Comparison of ENCODE assay signal across 2 cellular contexts in the genomic region with DNA sequence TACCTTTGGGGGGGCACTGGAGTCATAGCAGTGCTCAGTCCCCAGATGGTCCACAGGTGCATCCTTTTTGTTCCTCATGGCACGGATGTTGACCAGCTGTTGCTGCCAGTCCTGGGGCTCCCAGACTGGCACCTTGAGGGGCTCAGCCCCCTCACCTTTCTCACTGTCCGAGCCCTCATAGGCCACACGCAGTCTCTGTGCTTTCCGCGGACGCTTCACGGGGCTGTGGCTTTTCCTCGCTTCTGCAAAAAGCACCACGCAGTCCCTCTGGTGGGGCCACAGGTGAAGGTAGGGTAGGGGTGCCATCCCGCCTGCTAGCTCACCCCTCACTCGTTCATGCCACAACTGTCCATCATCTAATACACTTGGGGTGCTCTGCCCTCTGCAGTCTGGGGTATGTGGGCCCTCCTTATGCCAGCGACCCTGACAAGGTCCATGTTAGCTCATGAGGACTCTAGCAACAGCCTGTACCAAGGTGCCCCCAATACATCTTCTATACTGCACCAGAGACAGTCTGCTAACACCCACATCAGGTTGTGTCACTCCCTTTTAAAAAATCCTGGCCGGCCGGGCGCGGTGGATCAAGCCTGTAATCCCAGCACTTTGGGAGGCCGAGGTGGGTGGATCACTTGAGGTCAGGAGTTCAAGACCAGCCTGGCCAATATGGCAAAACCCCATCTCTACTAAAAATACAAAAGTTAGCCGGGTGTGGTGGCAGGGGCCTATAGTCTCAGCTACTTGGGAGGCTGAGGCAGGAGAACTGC.
TF ChIP-seq lines count a peak whose summit lies in the region.

No MANE protein-coding gene starts in this region.

TF ChIP-seq in SK-N-SH, 30 proteins besides CTCF, POLR2A, EP300 and RAD21 (continued from another document):
- TF ChIP-seq MEF2A (IDR thresholded peaks at IDR 0.05; ENCODE audit: borderline replicate concordance, low read depth) (no peak), IRF3 (IDR thresholded peaks at IDR 0.05; ENCODE audit: low read depth, low read length) (no peak), SMC3 (IDR thresholded peaks at IDR 0.05; ENCODE audit: low read depth, low read length) (no peak), RFX5 (IDR thresholded peaks at IDR 0.05; ENCODE audit: low read length) (no peak), RXRA (IDR thresholded peaks at IDR 0.05; ENCODE audit: borderline replicate concordance, low read depth) (no peak), NRF1 (IDR thresholded peaks at IDR 0.05; ENCODE audit: low read depth, low read length) (no peak), USF2 (IDR thresholded peaks at IDR 0.05; ENCODE audit: borderline replicate concordance, low read depth, low read length) (no peak), ELF1 (IDR thresholded peaks at IDR 0.05) (no peak), TAF1 (IDR thresholded peaks at IDR 0.05; ENCODE audit: borderline replicate concordance, low read depth, low read length) (no peak), TEAD4 (IDR thresholded peaks at IDR 0.05; ENCODE audit: borderline replicate concordance, insufficient read depth) (no peak), POLR2AphosphoS5 (IDR thresholded peaks at IDR 0.05; ENCODE audit: low read depth, low read length) (no peak), EZH2phosphoT487 (IDR thresholded peaks at IDR 0.05; ENCODE audit: borderline replicate concordance, low read depth) (no peak), FOXM1 (IDR thresholded peaks at IDR 0.05; ENCODE audit: low read depth) (no peak), CHD2 (IDR thresholded peaks at IDR 0.05; ENCODE audit: low read length, partially characterized antibody) (no peak), FOSL2 (IDR thresholded peaks at IDR 0.05; ENCODE audit: borderline replicate concordance, low read depth) (no peak)

TF ChIP-seq in SK-N-SH treated with all-trans-retinoic acid at 6 μM for 48 hours, 23 proteins besides CTCF, POLR2A, EP300 and RAD21 (continued from another document):
- TF ChIP-seq CSRNP3 (CRISPR knock-in tag; IDR thresholded peaks at IDR 0.05) (no peak), PPARA (CRISPR knock-in tag; IDR thresholded peaks at IDR 0.05; ENCODE audit: borderline replicate concordance) (no peak), OSR1 (CRISPR knock-in tag; IDR thresholded peaks at IDR 0.05) (no peak), ZFP30 (CRISPR knock-in tag; IDR thresholded peaks at IDR 0.05) (no peak)
